In the genomic region with DNA sequence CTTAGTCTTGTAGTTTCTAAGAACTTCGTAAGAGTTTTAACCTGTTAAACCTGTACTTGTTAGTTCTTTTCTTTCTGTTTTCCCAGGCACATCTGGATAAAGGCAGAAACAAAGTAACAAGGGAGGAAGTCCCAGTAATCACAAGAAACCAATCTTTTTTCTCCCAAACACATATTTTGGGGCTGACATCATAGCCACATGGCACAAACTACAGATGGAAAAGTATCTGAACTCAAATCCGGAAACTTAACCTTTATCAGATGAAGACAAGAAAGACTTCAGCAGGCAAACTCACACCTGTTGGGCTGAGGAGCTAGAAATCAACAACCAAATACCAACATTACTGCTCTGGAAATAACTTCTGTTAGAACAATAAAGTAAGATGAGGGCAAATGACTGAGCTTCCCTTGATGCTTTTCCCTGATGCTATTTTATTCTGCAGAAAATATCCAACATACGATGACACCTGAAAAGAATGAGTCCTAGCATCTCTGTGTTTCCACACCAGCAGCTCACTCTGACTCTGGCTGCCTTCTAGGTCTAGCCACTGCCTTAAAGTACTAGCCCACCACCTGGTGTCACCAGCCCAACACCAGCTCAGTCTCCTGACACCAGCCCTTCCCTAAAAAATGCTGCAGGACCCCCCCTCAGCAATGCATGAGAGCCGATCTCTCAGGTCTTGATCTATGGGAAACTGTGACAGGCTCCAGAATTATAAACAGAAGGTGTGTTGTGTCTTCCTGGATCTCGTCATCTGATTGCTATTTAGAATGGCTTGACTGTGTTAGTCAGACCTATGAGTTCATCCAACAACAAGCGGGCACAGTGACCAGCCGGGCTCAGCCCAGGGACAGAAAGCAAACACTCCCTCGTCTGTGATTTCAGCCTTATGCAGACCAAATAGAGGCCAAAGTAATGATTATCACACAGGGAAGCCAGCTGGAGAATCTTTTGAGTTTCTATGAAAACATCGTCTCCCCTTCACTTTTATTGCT, we compare ENCODE assay signal across 9 cellular contexts.
DNase-seq lines count a peak whose midpoint lies in the region; ATAC-seq, FAIRE-seq and TF ChIP-seq lines count a peak whose summit lies in the region.
"Had no signal": no experiment of that assay in that cellular context is flagged by ENCODE, and none has a peak within 500 bp of the region (broad histone marks: within the 10 kb centered on the region; RNA-seq: fewer than 3 reads in every experiment).

No MANE protein-coding gene starts in this region.

- H3K36me3 ChIP-seq in muscle layer of duodenum (ENCODE audit: control insufficient read depth in 1 of 2, insufficient read depth in 2 of 2, low read length in 2 of 2), result no peaks in the 10 kb centered on the region
- H3K36me3 ChIP-seq: neutrophil had no signal

- FAIRE-seq in A204.1 (lab: Jason Lieb, UNC), result peak; percentile 98

- H3K27ac Mint-ChIP-seq in endothelial cell (ENCODE audit: unreplicated experiment), result peak overlapping the region; percentile 87

- peaks cover 0 to 10% of the 10 kb centered on the region in 2 donors for H3K4me1 ChIP-seq in muscle layer of duodenum (ENCODE audit: control insufficient read depth in 1 of 2, insufficient read depth in 2 of 2, low read length in 2 of 2)

- no peaks in the 10 kb centered on the region for H3K27me3 ChIP-seq in muscle layer of duodenum (ENCODE audit: low read depth, low read length)
- H3K27me3 ChIP-seq: neutrophil had no signal

- H3K27me3 Mint-ChIP-seq in endothelial cell (ENCODE audit: unreplicated experiment), result no peaks in the 10 kb centered on the region

- H3K4me3 Mint-ChIP-seq in endothelial cell (ENCODE audit: unreplicated experiment), result no peak overlapping the region

- H3K4me3 ChIP-seq in muscle layer of duodenum (ENCODE audit: low read depth in 1 of 2, low read length in 2 of 2), result no peak overlapping the region

- ATAC-seq in HG03354 (IDR thresholded peaks at IDR 0.05; ENCODE audit: poor library complexity, severe bottlenecking, unreplicated experiment), result no peak
- ATAC-seq in HG02852 (IDR thresholded peaks at IDR 0.05; ENCODE audit: unreplicated experiment), result no peak

- no peaks in the 10 kb centered on the region for H3K9me3 ChIP-seq in muscle layer of duodenum (ENCODE audit: control insufficient read depth in 1 of 2, low read length in 2 of 2)
- H3K9me3 ChIP-seq: neutrophil had no signal

- peaks cover 42% of the 10 kb centered on the region for H3K4me1 Mint-ChIP-seq in endothelial cell (ENCODE audit: unreplicated experiment)

- in situ Hi-C loops in GM13976 (cut with MboI; ENCODE audit: low sequenced_read_pairs, unreplicated experiment), result no loop called here

- no peak for TF ChIP-seq CTCF in endothelial cell (IDR thresholded peaks at IDR 0.05; ENCODE audit: unreplicated experiment)
- TF ChIP-seq CTCF in GM13976 (IDR thresholded peaks at IDR 0.05; ENCODE audit: borderline replicate concordance, control extremely low read depth, extremely low read depth, insufficient read depth, missing control alignments), result no peak

- H3K27ac ChIP-seq in muscle layer of duodenum (ENCODE audit: low read length), result peak overlapping the region; percentile 13
- H3K27ac ChIP-seq: neutrophil had no signal

- DNase-seq in LoVo (ENCODE audit: low spot score) (peak; percentile 64), endothelial cell (ENCODE audit: low spot score) (no peak), NCI-H2171 treated with DMSO at 0.1 percent for 48 hours (lab: John Stamatoyannopoulos, UW) (no peak), GM13976 (ENCODE audit: low spot score) (no peak)

- H3K36me3 Mint-ChIP-seq in endothelial cell (ENCODE audit: low read depth, unreplicated experiment), result no peaks in the 10 kb centered on the region

- H3K9me3 Mint-ChIP-seq in endothelial cell (ENCODE audit: unreplicated experiment), result no peaks in the 10 kb centered on the region
